In genomic region chr15:39629376-39629775, GRCh38 we compare ENCODE assay signal across 9 cellular contexts. TPM values are rescaled to one million over a fixed set of nuclear protein-coding genes. Genes with fewer than 3 reads are reported as not detected.
DNase-seq lines count a peak whose midpoint lies in the region; ATAC-seq, FAIRE-seq and TF ChIP-seq lines count a peak whose summit lies in the region.
"Had no signal": no experiment of that assay in that cellular context is flagged by ENCODE, and none has a peak within 500 bp of the region (broad histone marks: within the 10 kb centered on the region; RNA-seq: fewer than 3 reads in every experiment).

No MANE protein-coding gene starts in this region.

- H3K9ac ChIP-seq in SK-N-SH (no peak overlapping the region), HepG2 (ENCODE audit: insufficient read depth, low read depth, low read length) (no peak overlapping the region)

- ATAC-seq in SK-N-SH treated with all-trans-retinoic acid at 6 μM for 48 hours: no peak; the same call in 1 of the 3 replicates
- ATAC-seq in activated T-cell treated with anti-CD3 and anti-CD28 coated beads, Interleukin-2, amount 50 U/mL, for 72 hours (replicated peaks in 1 of 2): peak; percentile 64 to 74
- no peak for ATAC-seq in HepG2
- no peak for ATAC-seq in GM21717 (IDR thresholded peaks at IDR 0.05; ENCODE audit: unreplicated experiment)
- no peak for ATAC-seq in HG02885 (IDR thresholded peaks at IDR 0.05; ENCODE audit: poor library complexity, unreplicated experiment)
- ATAC-seq: HCT116 had no signal

- intact Hi-C loops in HepG2 (cut with micrococcal nuclease; ENCODE audit: unreplicated experiment): no loop called here
- intact Hi-C loops in stomach (cut with DNase I; ENCODE audit: low total_unique reads): no loop called here

- H3K27me3 Mint-ChIP-seq in activated T-cell treated with anti-CD3 and anti-CD28 coated beads, Interleukin-2, amount 50 U/mL, for 72 hours (ENCODE audit: low read depth): no peaks in the 10 kb centered on the region

- H3K9me3 ChIP-seq in SK-N-SH: no peaks in the 10 kb centered on the region
- no peaks in the 10 kb centered on the region for H3K9me3 ChIP-seq in HepG2 (ENCODE audit: low read length)
- H3K9me3 ChIP-seq in stomach: no peaks in the 10 kb centered on the region

- TF ChIP-seq POLR2A in HepG2 (IDR thresholded peaks at IDR 0.05; ENCODE audit: insufficient read depth in 1 of 2, low read depth in 2 of 2, low read length in 2 of 2) (no peak), stomach (IDR thresholded peaks at IDR 0.05) (no peak), GM12892 (IDR thresholded peaks at IDR 0.05; ENCODE audit: low read depth, low read length) (no peak)

- TF ChIP-seq CTCF in SK-N-SH (IDR thresholded peaks at IDR 0.05) (no peak), HepG2 (CRISPR knock-in tag; IDR thresholded peaks at IDR 0.05) (no peak), stomach (IDR thresholded peaks at IDR 0.05) (no peak)

- FAIRE-seq in HepG2 (lab: Jason Lieb, UNC): no peak
- FAIRE-seq in GM12892 (lab: Jason Lieb, UNC): no peak

- H3K27me3 ChIP-seq in SK-N-SH (ENCODE audit: insufficient read depth): no peaks in the 10 kb centered on the region
- H3K27me3 ChIP-seq in HepG2 (ENCODE audit: control insufficient read depth in 1 of 2, insufficient read depth in 2 of 2, low read length in 2 of 2): no peaks in the 10 kb centered on the region
- H3K27me3 ChIP-seq in stomach: no peaks in the 10 kb centered on the region

- H3K4me3 ChIP-seq in SK-N-SH (ENCODE audit: low read depth in 2 of 2, low read length in 1 of 2) (no peak overlapping the region), HepG2 (replicated peaks in 1 of 3; ENCODE audit: insufficient read depth in 1 of 3, low read depth in 2 of 3, low read length in 3 of 3) (no peak overlapping the region), stomach (no peak overlapping the region)

- H3K4me1 ChIP-seq in SK-N-SH (ENCODE audit: control insufficient read depth in 1 of 2, insufficient read depth in 2 of 2, low read depth in 1 of 2, low read length in 1 of 2) (peaks cover 3 to 22% of the 10 kb centered on the region in 2 experiments; a peak in 3 of 4 replicates), HepG2 (ENCODE audit: insufficient read depth, low read length) (peaks cover 48% of the 10 kb centered on the region), stomach (peaks cover 9 to 37% (median 26%) of the 10 kb centered on the region in 4 donors)

- peaks cover 68% of the 10 kb centered on the region for H3K4me1 Mint-ChIP-seq in activated T-cell treated with anti-CD3 and anti-CD28 coated beads, Interleukin-2, amount 50 U/mL, for 72 hours (ENCODE audit: low read depth)

- H3K4me3 Mint-ChIP-seq in activated T-cell treated with anti-CD3 and anti-CD28 coated beads, Interleukin-2, amount 50 U/mL, for 72 hours: peak overlapping the region; percentile 9 to 31

- H3K36me3 ChIP-seq in SK-N-SH (replicated peaks in 1 of 2; ENCODE audit: control insufficient read depth in 1 of 2, insufficient read depth in 2 of 2, low read length in 1 of 2) (no peaks in the 10 kb centered on the region), HepG2 (replicated peaks in 1 of 2; ENCODE audit: control insufficient read depth in 1 of 2, insufficient read depth in 2 of 2, low read length in 2 of 2) (no peaks in the 10 kb centered on the region), stomach (no peaks in the 10 kb centered on the region)

- H3K9me2 ChIP-seq in SK-N-SH: no peaks in the 10 kb centered on the region

- peaks cover 10% of the 10 kb centered on the region for H3F3A ChIP-seq in SK-N-SH (replicated peaks; ENCODE audit: insufficient read depth)

- POLR2A ChIA-PET in SK-N-SH (lab: Yijun Ruan, JAX): interaction anchor here (0.9 kb wide), 1 partner anchor 1378 kb away, joined by 3 read pairs; no protein-coding TSS in a partner anchor
- POLR2A ChIA-PET in HepG2 (lab: Yijun Ruan, JAX): no interaction called here

- no TSS peak for BruUV-seq in HepG2 (replicated peaks; lab: Mats Ljungman, UMichigan)

- peaks cover 8 to 12% of the 10 kb centered on the region in 2 donors for H3K36me3 Mint-ChIP-seq in activated T-cell treated with anti-CD3 and anti-CD28 coated beads, Interleukin-2, amount 50 U/mL, for 72 hours (ENCODE audit: insufficient read depth in 2 of 2)

- TF ChIP-seq EP300 in SK-N-SH (IDR thresholded peaks at IDR 0.05; ENCODE audit: borderline replicate concordance in 1 of 2, low read depth in 1 of 2, low read length in 1 of 2) (no peak), HepG2 (IDR thresholded peaks at IDR 0.05; ENCODE audit: low read depth in 2 of 2, low read length in 2 of 2) (no peak), HepG2 (CRISPR knock-in tag; IDR thresholded peaks at IDR 0.05; ENCODE audit: borderline replicate concordance) (no peak), stomach (IDR thresholded peaks at IDR 0.05) (no peak)

- CTCF ChIA-PET in SK-N-SH (lab: Yijun Ruan, JAX): interaction anchor here (0.8 to 1.6 kb wide), 4 partner anchors 12 to 128 kb away, joined by 3 to 5 read pairs (median 4); no protein-coding TSS in a partner anchor
- CTCF ChIA-PET in HepG2 (lab: Yijun Ruan, JAX; ENCODE audit: low intra/inter-chr PET ratio, low total read pairs): no interaction called here

- H4K20me1 ChIP-seq in SK-N-SH (ENCODE audit: insufficient read depth): no peaks in the 10 kb centered on the region
- H4K20me1 ChIP-seq in HepG2 (ENCODE audit: insufficient read depth, low read length): no peaks in the 10 kb centered on the region

- in situ Hi-C loops in HepG2 (cut with HindIII; ENCODE audit: extremely low pct_ligation_motif_present, low pct_unique_long_range_greater_than_20kb): no loop called here

- TF ChIP-seq RAD21 in SK-N-SH (IDR thresholded peaks at IDR 0.05; ENCODE audit: low read length) (no peak), HepG2 (CRISPR knock-in tag; IDR thresholded peaks at IDR 0.05) (no peak)

- H2AFZ ChIP-seq in SK-N-SH (ENCODE audit: low read depth) (no peak overlapping the region), HepG2 (ENCODE audit: low read length) (no peak overlapping the region)

- WGBS in SK-N-SH (ENCODE audit: low lambda C conversion rate): 74% methylated on average over 5 of the region's 5 CpGs
- 58% methylated on average over 5 of the region's 5 CpGs for WGBS in HepG2 (ENCODE audit: low lambda C conversion rate)
- WGBS in stomach, 5 donors: 67 to 77% (median 69%) methylated on average over 5 of the region's 5 CpGs

- H3K9me3 Mint-ChIP-seq in activated T-cell treated with anti-CD3 and anti-CD28 coated beads, Interleukin-2, amount 50 U/mL, for 72 hours: peaks cover 2% of the 10 kb centered on the region in 2 donors

- peak overlapping the region; percentile 8 for H3K27ac Mint-ChIP-seq in activated T-cell treated with anti-CD3 and anti-CD28 coated beads, Interleukin-2, amount 50 U/mL, for 72 hours

- H3K4me2 ChIP-seq in SK-N-SH (no peak overlapping the region), HepG2 (ENCODE audit: low read depth, low read length) (no peak overlapping the region)

- no peak for DNase-seq in SK-N-SH
- DNase-seq in activated T-cell treated with anti-CD3 and anti-CD28 coated beads, Interleukin-2, amount 50 U/mL, for 72 hours: peak; percentile 72 to 75
- no peak for DNase-seq in HepG2 (ENCODE audit: low spot score)
- no peak for DNase-seq in stomach
- DNase-seq in GM12892 (ENCODE audit: insufficient read length): no peak

- peak overlapping the region in 1 of 2 experiments; percentile 6; a peak in 1 of 4 replicates for H3K27ac ChIP-seq in SK-N-SH (ENCODE audit: low read depth in 2 of 2, low read length in 1 of 2)
- no peak overlapping the region for H3K27ac ChIP-seq in HepG2 (ENCODE audit: extremely low read length, insufficient read depth, low read length)
- H3K27ac ChIP-seq in stomach: peak overlapping the region; percentile 24 to 61 (median 54)

- H3K79me2 ChIP-seq in SK-N-SH (ENCODE audit: insufficient read depth): no peaks in the 10 kb centered on the region
- H3K79me2 ChIP-seq in HepG2 (ENCODE audit: insufficient read depth, low read length): no peaks in the 10 kb centered on the region

TF ChIP-seq in SK-N-SH treated with all-trans-retinoic acid at 6 μM for 48 hours, 23 proteins besides CTCF, POLR2A, EP300 and RAD21 (continues in another document):
- TF ChIP-seq OSR1 (CRISPR knock-in tag; IDR thresholded peaks at IDR 0.05): no peak
- no peak for TF ChIP-seq TOX (CRISPR knock-in tag; IDR thresholded peaks at IDR 0.05; ENCODE audit: borderline replicate concordance)

RNA-seq across cellular contexts. Expression of gene THBS1, which starts 48.5 kb away (rescaled TPM):
- 117 and 127 TPM in 2 replicates for polyA plus RNA-seq in SK-N-SH (2012; rRNA removed)
- 36.9 and 47.2 TPM in 2 replicates for polyA plus RNA-seq in SK-N-SH (2012; cell fraction: cytosol; rRNA removed)
- polyA plus RNA-seq in SK-N-SH (2012; cell fraction: nucleus; rRNA removed): 513 and 769 TPM in 2 replicates
- total RNA-seq in activated T-cell treated with anti-CD3 and anti-CD28 coated beads, Interleukin-2, amount 50 U/mL, for 72 hours: 1 to 10 TPM in 1 of 2 donors, under 1 TPM in 1; 0.99 to 1.3 TPM
- total RNA-seq in HepG2 (2016; rRNA removed; fragmentation: Illumina TruSeq; extraction: Trizol): 35.6 and 67.1 TPM in 2 replicates
- 10.4 and 13.6 TPM in 2 replicates for total RNA-seq in HepG2 (2016; cell fraction: cytosol; rRNA removed; fragmentation: Illumina TruSeq; extraction: Trizol; ENCODE audit: low read depth)
- total RNA-seq in HepG2 (2016; cell fraction: insoluble cytoplasmic fraction; rRNA removed; fragmentation: Illumina TruSeq; extraction: Trizol): 31.2 and 67.2 TPM in 2 replicates
- 12.7 and 15.5 TPM in 2 replicates for total RNA-seq in HepG2 (2016; cell fraction: membrane; rRNA removed; fragmentation: Illumina TruSeq; extraction: Trizol)
- total RNA-seq in HepG2 (2016; cell fraction: nucleus; rRNA removed; fragmentation: Illumina TruSeq; extraction: Trizol): 154 and 191 TPM in 2 replicates
- 54.7 and 64.6 TPM in 2 replicates for polyA plus RNA-seq in HepG2 (2011; rRNA removed)
- polyA plus RNA-seq in HepG2 (2011; cell fraction: cytosol; rRNA removed): 18.4 and 18.6 TPM in 2 replicates
- polyA plus RNA-seq in HepG2 (2011; cell fraction: nucleus; rRNA removed): 258 and 353 TPM in 2 replicates
- polyA plus RNA-seq in HepG2 (2012): 14.5 and 32.8 TPM in 2 replicates
- polyA plus RNA-seq in HepG2 (2016; cell fraction: cytosol; fragmentation: Illumina TruSeq; extraction: Trizol; ENCODE audit: low read depth): 1.0 and 1.3 TPM in 2 replicates
- 13.5 and 17.7 TPM in 2 replicates for polyA plus RNA-seq in HepG2 (2016; cell fraction: insoluble cytoplasmic fraction; fragmentation: Illumina TruSeq; extraction: Trizol; ENCODE audit: low read depth)
- polyA plus RNA-seq in HepG2 (2016; cell fraction: membrane; fragmentation: Illumina TruSeq; extraction: Trizol; ENCODE audit: low read depth): 1.9 and 2.6 TPM in 2 replicates
- 147 and 163 TPM in 2 replicates for polyA plus RNA-seq in HepG2 (2016; cell fraction: nucleus; fragmentation: Illumina TruSeq; extraction: Trizol; ENCODE audit: insufficient read depth, low read depth)
- 15.2 and 310 TPM in 2 replicates for polyA minus RNA-seq in HepG2 (2011; rRNA and poly(A)+ RNA removed; ENCODE audit: low replicate concordance)
- 142 and 165 TPM in 2 replicates for polyA minus RNA-seq in HepG2 (2011; cell fraction: cytosol; rRNA and poly(A)+ RNA removed)
- 395 and 466 TPM in 2 replicates for polyA minus RNA-seq in HepG2 (2011; cell fraction: nucleus; rRNA and poly(A)+ RNA removed)
- total RNA-seq in stomach: 100 to 1,000 TPM; 112 to 842 (median 505) TPM
- polyA plus RNA-seq in stomach: 10 to 100 TPM; 12.9 to 18.2 (median 16.0) TPM
- polyA plus RNA-seq in GM12892 (2012; ENCODE audit: missing spikeins): 0.23 TPM

Comparison
In these comparisons a context has a peak if more than half of its experiments do, and no peak if none do; other contexts are left out.
1. DNase-seq: peak in activated T-cell treated with anti-CD3 and anti-CD28 coated beads, Interleukin-2, amount 50 U/mL, for 72 hours (2 of 2); none in SK-N-SH (single experiment), HepG2 (single experiment), stomach (single experiment) and GM12892 (single experiment).
2. ATAC-seq: peak in activated T-cell treated with anti-CD3 and anti-CD28 coated beads, Interleukin-2, amount 50 U/mL, for 72 hours (2 of 2); none in SK-N-SH treated with all-trans-retinoic acid at 6 μM for 48 hours (single experiment), HepG2 (single experiment), GM21717 (single experiment) and HG02885 (single experiment).
3. RNA of gene THBS1, which starts 48.5 kb away (total RNA-seq): 112 to 842 TPM in stomach and 10.4 to 191 TPM in HepG2; 0.99 to 1.3 TPM in activated T-cell treated with anti-CD3 and anti-CD28 coated beads, Interleukin-2, amount 50 U/mL, for 72 hours; every median in the first group is over 4 times any median in the second.
4. Of the 25 proteins assayed by ChIP-seq in both HepG2 and SK-N-SH: peak only in HepG2: none; only in SK-N-SH: MAX; in both: none; in neither: 23; mixed calls (peak in some experiments, not most) for 1.